ENCODE assay signal across 8 cellular contexts in genomic region chr10:61961278-61961677, GRCh38. TPM values are rescaled to one million over a fixed set of nuclear protein-coding genes. Genes with fewer than 3 reads are reported as not detected.
DNase-seq lines count a peak whose midpoint lies in the region; ATAC-seq and TF ChIP-seq lines count a peak whose summit lies in the region.

No MANE protein-coding gene starts in this region.

- POLR2A ChIA-PET in activated CD4-positive, alpha-beta T cell treated with anti-CD3 and anti-CD28 coated beads for 36 hours (lab: Charles Lee) = interaction anchor here (0.5 to 1.7 kb wide), 3 partner anchors 12 to 225 kb away, joined by 3 to 6 read pairs (median 3); no protein-coding TSS in a partner anchor
- POLR2A ChIA-PET in RWPE1 (lab: Yijun Ruan, JAX; ENCODE audit: low non-redundant PET) = no interaction called here

- peak; percentile 33 for DNase-seq in activated CD4-positive, alpha-beta T cell treated with anti-CD3 and anti-CD28 coated beads for 36 hours
- no peak for DNase-seq in activated CD4-positive, alpha-beta T cell treated with anti-CD3 and anti-CD28 coated beads, Interleukin-2, amount 50 U/mL, for 4 hours
- peak; percentile 16 for DNase-seq in NB4 (ENCODE audit: low read depth)
- no peak for DNase-seq in natural killer cell
- DNase-seq in stimulated activated CD4-positive, alpha-beta T cell treated with anti-CD3 and anti-CD28 coated beads, Interleukin-4, amount 100 ng/mL, for 1 hour = no peak
- no peak for DNase-seq in RWPE1 (ENCODE audit: low spot score)
- no peak for DNase-seq in UCSD-AML1 (lab: John Stamatoyannopoulos, UW; ENCODE audit: unreplicated experiment)

- peak; percentile 27 for ATAC-seq in activated CD4-positive, alpha-beta T cell treated with anti-CD3 and anti-CD28 coated beads for 36 hours
- ATAC-seq in HG02763 (IDR thresholded peaks at IDR 0.05; ENCODE audit: unreplicated experiment) (peak; percentile 67), natural killer cell (peak; percentile 78 to 90 (median 80))

- H3K36me3 Mint-ChIP-seq in activated CD4-positive, alpha-beta T cell treated with anti-CD3 and anti-CD28 coated beads for 36 hours (ENCODE audit: low read depth) = peaks cover 69% of the 10 kb centered on the region
- H3K36me3 Mint-ChIP-seq in natural killer cell = peaks cover 7% of the 10 kb centered on the region

- H3K9me3 Mint-ChIP-seq in activated CD4-positive, alpha-beta T cell treated with anti-CD3 and anti-CD28 coated beads for 36 hours (ENCODE audit: low read depth) = no peaks in the 10 kb centered on the region
- no peaks in the 10 kb centered on the region for H3K9me3 Mint-ChIP-seq in natural killer cell

- H3K27ac ChIP-seq in RWPE1 = no peak overlapping the region

- CTCF ChIA-PET in activated CD4-positive, alpha-beta T cell treated with anti-CD3 and anti-CD28 coated beads for 36 hours (lab: Charles Lee) = interaction anchor here (0.7 to 1.9 kb wide), 3 partner anchors 17 to 284 kb away, joined by 3 to 6 read pairs (median 3); no protein-coding TSS in a partner anchor
- CTCF ChIA-PET in RWPE1 (lab: Yijun Ruan, JAX) = no interaction called here

- no peak overlapping the region for H3K4me3 Mint-ChIP-seq in activated CD4-positive, alpha-beta T cell treated with anti-CD3 and anti-CD28 coated beads for 36 hours
- peak overlapping the region; percentile 8 for H3K4me3 Mint-ChIP-seq in natural killer cell

- no peak overlapping the region for H3K4me3 ChIP-seq in NB4 (ENCODE audit: low read depth, low read length)

- peaks cover 88% of the 10 kb centered on the region for H3K4me1 Mint-ChIP-seq in activated CD4-positive, alpha-beta T cell treated with anti-CD3 and anti-CD28 coated beads for 36 hours
- peaks cover 57 to 64% of the 10 kb centered on the region in 2 donors for H3K4me1 Mint-ChIP-seq in natural killer cell

- TF ChIP-seq POLR2A in NB4 (IDR thresholded peaks at IDR 0.05; ENCODE audit: extremely low read depth, insufficient read length) = no peak

- TF ChIP-seq CTCF in NB4 (IDR thresholded peaks at IDR 0.05; ENCODE audit: low read depth, low read length) (no peak), natural killer cell (IDR thresholded peaks at IDR 0.05) (no peak), RWPE1 (conservative IDR thresholded peaks at IDR 0.05; ENCODE audit: low read depth) (no peak)

- peak overlapping the region; percentile 73 for H3K27ac Mint-ChIP-seq in activated CD4-positive, alpha-beta T cell treated with anti-CD3 and anti-CD28 coated beads for 36 hours
- H3K27ac Mint-ChIP-seq in natural killer cell = peak overlapping the region; percentile 46 to 69

- intact Hi-C loops in activated CD4-positive, alpha-beta T cell treated with anti-CD3 and anti-CD28 coated beads for 36 hours (cut with DNase I, micrococcal nuclease) = no loop called here
- intact Hi-C loops in natural killer cell (cut with micrococcal nuclease) = no loop called here

- H3K27me3 Mint-ChIP-seq in activated CD4-positive, alpha-beta T cell treated with anti-CD3 and anti-CD28 coated beads for 36 hours = no peaks in the 10 kb centered on the region
- no peaks in the 10 kb centered on the region for H3K27me3 Mint-ChIP-seq in natural killer cell (ENCODE audit: low read depth in 2 of 2)

RNA-seq across cellular contexts. Expression of gene ARID5B, which starts 59.8 kb away (rescaled TPM):
- total RNA-seq in activated CD4-positive, alpha-beta T cell treated with anti-CD3 and anti-CD28 coated beads for 36 hours = 100 to 1,000 TPM in 1 of 2 experiments, 10 to 100 TPM in 1; 73.8 to 106 TPM
- total RNA-seq in natural killer cell = 10 to 100 TPM; 22.3 to 44.3 (median 31.3) TPM

Comparison
In these comparisons a context has a peak if more than half of its experiments do, and no peak if none do; other contexts are left out.
1. DNase-seq: peak in activated CD4-positive, alpha-beta T cell treated with anti-CD3 and anti-CD28 coated beads for 36 hours (single experiment) and NB4 (single experiment); none in activated CD4-positive, alpha-beta T cell treated with anti-CD3 and anti-CD28 coated beads, Interleukin-2, amount 50 U/mL, for 4 hours (0 of 2), natural killer cell (single experiment), stimulated activated CD4-positive, alpha-beta T cell treated with anti-CD3 and anti-CD28 coated beads, Interleukin-4, amount 100 ng/mL, for 1 hour (single experiment), RWPE1 (single experiment) and UCSD-AML1 (single experiment).
2. ATAC-seq: peak in every context shown above with its lines; median percentile 80 in natural killer cell; 67 in HG02763; 27 in activated CD4-positive, alpha-beta T cell treated with anti-CD3 and anti-CD28 coated beads for 36 hours.